Comparison of ENCODE assay signal across 23 cellular contexts in the genomic region with DNA sequence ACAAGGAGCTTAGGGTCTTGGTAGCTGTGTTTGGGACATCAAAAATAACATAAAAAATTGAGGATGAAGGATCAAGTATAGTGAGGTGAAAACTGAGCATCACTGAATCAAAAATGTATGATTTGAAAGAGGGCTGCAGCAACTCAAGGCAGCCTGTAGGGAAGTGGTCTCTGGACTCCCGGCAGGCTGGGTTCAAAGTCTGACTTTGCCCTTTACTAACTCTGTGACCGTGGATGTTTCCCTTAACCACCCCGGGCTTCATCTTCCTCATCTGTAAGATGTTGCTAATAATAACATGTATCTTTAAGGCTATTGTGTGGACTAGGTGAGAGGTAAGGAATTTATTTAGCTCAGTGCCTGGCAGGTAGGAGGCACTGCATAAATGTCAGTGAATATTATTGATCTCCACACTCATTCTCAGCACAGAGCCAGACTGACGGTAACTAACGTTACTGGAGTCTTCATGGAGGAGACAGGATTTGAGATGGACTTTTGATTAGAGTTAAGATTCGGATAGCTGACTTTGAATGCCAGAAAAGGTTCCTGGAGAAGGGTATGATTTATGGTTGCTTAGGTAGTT.
A peak's percentile ranks its signal among the peaks of the same experiment; 100 is the strongest.
DNase-seq lines count a peak whose midpoint lies in the region; ATAC-seq and TF ChIP-seq lines count a peak whose summit lies in the region.
"Had no signal": no experiment of that assay in that cellular context is flagged by ENCODE, and none has a peak within 500 bp of the region (broad histone marks: within the 10 kb centered on the region; RNA-seq: fewer than 3 reads in every experiment).

No MANE protein-coding gene starts in this region.

- POLR2A ChIA-PET in HEK293T (lab: Yijun Ruan, JAX): no interaction called here
- POLR2A ChIA-PET in GM10248 (lab: Yijun Ruan, JAX): no interaction called here

- H3K4me3 Mint-ChIP-seq in endodermal cell: no peak overlapping the region
- no peak overlapping the region for H3K4me3 Mint-ChIP-seq in nephron
- H3K4me3 Mint-ChIP-seq: CD4-positive, alpha-beta memory T cell had no signal

- no peak overlapping the region for H3K4me3 ChIP-seq in BLaER1
- H3K4me3 ChIP-seq in endodermal cell (ENCODE audit: low read length): no peak overlapping the region
- H3K4me3 ChIP-seq: HAP-1, PC-9, SJCRH30 had no signal

- H3K9me3 Mint-ChIP-seq in endodermal cell (no peaks in the 10 kb centered on the region), nephron (no peaks in the 10 kb centered on the region)
- H3K9me3 Mint-ChIP-seq: CD4-positive, alpha-beta memory T cell had no signal

- H3K9me3 ChIP-seq in BLaER1: no peaks in the 10 kb centered on the region
- H3K9me3 ChIP-seq in endodermal cell (ENCODE audit: control insufficient read depth, low read length): no peaks in the 10 kb centered on the region
- H3K9me3 ChIP-seq: HAP-1, SJCRH30 had no signal

- DNase-seq in HEK293T (ENCODE audit: extremely low spot score) (no peak), endodermal cell (no peak), GM10248 (ENCODE audit: extremely low spot score) (no peak), GF-D8 (lab: John Stamatoyannopoulos, UW) (no peak)
- DNase-seq in stimulated activated CD4-positive, alpha-beta T cell treated with anti-CD3 and anti-CD28 coated beads, Interleukin-4, amount 100 ng/mL, for 4 hours: no peak
- DNase-seq: C1 segment of cervical spinal cord; CD4-positive, alpha-beta memory T cell; KBM-7; NCI-H1105 treated with DMSO at 0.1 percent for 48 hours; NCI-H1694; NCI-H2171; NCI-H226; NCI-H524; NCI-H82; NK-92 treated with Interleukin-12 subunit alpha and Interleukin-12 subunit beta, amount 100 ng/mL, for 24 hours; PC-9; SJCRH30 had no signal

- H3K4me1 ChIP-seq in BLaER1 (peaks cover 98% of the 10 kb centered on the region), endodermal cell (ENCODE audit: control insufficient read depth, insufficient read depth, low read length) (no peaks in the 10 kb centered on the region)
- H3K4me1 ChIP-seq: HAP-1 had no signal

- no peaks in the 10 kb centered on the region for H3K36me3 Mint-ChIP-seq in endodermal cell (ENCODE audit: low read depth)
- H3K36me3 Mint-ChIP-seq in nephron (ENCODE audit: low read depth): no peaks in the 10 kb centered on the region

- H3K27me3 ChIP-seq in BLaER1: no peaks in the 10 kb centered on the region
- H3K27me3 ChIP-seq in endodermal cell (ENCODE audit: control insufficient read depth, insufficient read depth, low read length, poor library complexity, severe bottlenecking): no peaks in the 10 kb centered on the region
- H3K27me3 ChIP-seq: SJCRH30 had no signal

- peak overlapping the region; percentile 73 for H3K4me2 ChIP-seq in BLaER1
- H3K4me2 ChIP-seq: PC-9 had no signal

- H3K27ac Mint-ChIP-seq in endodermal cell: no peak overlapping the region
- peak overlapping the region; percentile 6 to 85 (median 38) for H3K27ac Mint-ChIP-seq in nephron
- H3K27ac Mint-ChIP-seq: CD4-positive, alpha-beta memory T cell had no signal

- H3K4me1 Mint-ChIP-seq in endodermal cell (peaks cover 19% of the 10 kb centered on the region), nephron (peaks cover 31% of the 10 kb centered on the region)

- CTCF ChIA-PET in HEK293T (lab: Yijun Ruan, JAX): no interaction called here
- CTCF ChIA-PET in GM10248 (lab: Yijun Ruan, JAX): interaction anchor here (1.5 kb wide), 1 partner anchor 27 kb away, joined by 5 read pairs; no protein-coding TSS in a partner anchor

- H3K27me3 Mint-ChIP-seq in endodermal cell (ENCODE audit: insufficient read depth) (no peaks in the 10 kb centered on the region), nephron (ENCODE audit: low read depth) (no peaks in the 10 kb centered on the region)
- H3K27me3 Mint-ChIP-seq: CD4-positive, alpha-beta memory T cell had no signal

- WGBS in endodermal cell (ENCODE audit: insufficient coverage in 1 of 2, insufficient read length in 1 of 2), 2 experiments: 93 to 94% methylated on average over 5 to 6 of the region's 6 CpGs

- ATAC-seq in GM21423 (IDR thresholded peaks at IDR 0.05; ENCODE audit: unreplicated experiment): no peak
- ATAC-seq: Right ventricle myocardium inferior, SK-N-SH treated with all-trans-retinoic acid at 6 μM for 48 hours had no signal

- TF ChIP-seq CTCF in endodermal cell (conservative IDR thresholded peaks at IDR 0.05) (peak; percentile 31), nephron (IDR thresholded peaks at IDR 0.05; ENCODE audit: unreplicated experiment in 3 of 3) (no peak), GM10248 (IDR thresholded peaks at IDR 0.05; ENCODE audit: control extremely low read depth, extremely low read depth, low read depth, missing control alignments) (no peak)

- H3K9ac ChIP-seq in BLaER1: no peak overlapping the region
- no peak overlapping the region for H3K9ac ChIP-seq in endodermal cell (ENCODE audit: extremely low read depth, low read length, poor library complexity, severe bottlenecking)

- no peaks in the 10 kb centered on the region for H3K36me3 ChIP-seq in BLaER1
- no peaks in the 10 kb centered on the region for H3K36me3 ChIP-seq in endodermal cell (ENCODE audit: control insufficient read depth, insufficient read depth, low read length)
- H3K36me3 ChIP-seq: HAP-1, SJCRH30 had no signal

- H3K27ac ChIP-seq in BLaER1 (0 out of 2 replicates have a peak overlapping the region, but pooled peaks have one; percentile 3), endodermal cell (ENCODE audit: low read depth, low read length) (no peak overlapping the region)
- H3K27ac ChIP-seq: PC-9, SJCRH30 had no signal

- no peaks in the 10 kb centered on the region for H4K20me1 ChIP-seq in BLaER1

TF ChIP-seq in HEK293T, 16 proteins besides CTCF, POLR2A, EP300 and RAD21:
- no peak for TF ChIP-seq SP1 (IDR thresholded peaks at IDR 0.05)
- TF ChIP-seq, protein P1, sequence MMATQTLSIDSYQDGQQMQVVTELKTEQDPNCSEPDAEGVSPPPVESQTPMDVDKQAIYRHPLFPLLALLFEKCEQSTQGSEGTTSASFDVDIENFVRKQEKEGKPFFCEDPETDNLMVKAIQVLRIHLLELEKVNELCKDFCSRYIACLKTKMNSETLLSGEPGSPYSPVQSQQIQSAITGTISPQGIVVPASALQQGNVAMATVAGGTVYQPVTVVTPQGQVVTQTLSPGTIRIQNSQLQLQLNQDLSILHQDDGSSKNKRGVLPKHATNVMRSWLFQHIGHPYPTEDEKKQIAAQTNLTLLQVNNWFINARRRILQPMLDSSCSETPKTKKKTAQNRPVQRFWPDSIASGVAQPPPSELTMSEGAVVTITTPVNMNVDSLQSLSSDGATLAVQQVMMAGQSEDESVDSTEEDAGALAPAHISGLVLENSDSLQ (IDR thresholded peaks at IDR 0.05): 0 out of 2 replicates have a peak, but pooled peaks have one; percentile 28
- no peak for TF ChIP-seq FOXA1 (IDR thresholded peaks at IDR 0.05)
